ENCODE assay signal across 16 cellular contexts in genomic region chr10:89591796-89592271, GRCh38. TPM values are rescaled to one million over a fixed set of nuclear protein-coding genes. Genes with fewer than 3 reads are reported as not detected.
DNase-seq lines count a peak whose midpoint lies in the region; ATAC-seq and TF ChIP-seq lines count a peak whose summit lies in the region.
"Had no signal": no experiment of that assay in that cellular context is flagged by ENCODE, and none has a peak within 500 bp of the region (broad histone marks: within the 10 kb centered on the region; RNA-seq: fewer than 3 reads in every experiment).

No MANE protein-coding gene starts in this region.

- peak overlapping the region; percentile 91 for H3K27ac Mint-ChIP-seq in mesothelial cell of epicardium
- H3K27ac Mint-ChIP-seq: activated naive CD8-positive, alpha-beta T cell treated with anti-CD3 and anti-CD28 coated beads, Interleukin-2, amount 10 ng/mL, durations not matched to agents 7 days and 5 days; CD4-positive, CD25-positive, alpha-beta regulatory T cell; GM23338 had no signal

- no peaks in the 10 kb centered on the region for H3K9me3 ChIP-seq in body of pancreas
- H3K9me3 ChIP-seq in heart left ventricle: no peaks in the 10 kb centered on the region
- no peaks in the 10 kb centered on the region for H3K9me3 ChIP-seq in tibial artery
- no peaks in the 10 kb centered on the region for H3K9me3 ChIP-seq in vagina

- TF ChIP-seq CTCF in body of pancreas (IDR thresholded peaks at IDR 0.05) (no peak), heart left ventricle (IDR thresholded peaks at IDR 0.05) (no peak), mesothelial cell of epicardium (IDR thresholded peaks at IDR 0.05; ENCODE audit: unreplicated experiment) (no peak), tibial artery (IDR thresholded peaks at IDR 0.05) (no peak), vagina (IDR thresholded peaks at IDR 0.05) (no peak)

- peak in 3 of 4 donors; percentile 9 to 31 (median 19) for DNase-seq in body of pancreas
- peak in 4 of 5 donors; percentile 35 to 77 (median 54) for DNase-seq in heart left ventricle
- DNase-seq in mesothelial cell of epicardium (ENCODE audit: low spot score in 2 of 2, unreplicated experiment in 2 of 2): no peak
- DNase-seq in tibial artery: peak in 1 of 2 donors; percentile 64
- no peak for DNase-seq in Kasumi-1 (lab: John Stamatoyannopoulos, UW)
- DNase-seq in vagina (ENCODE audit: extremely low spot score in 2 of 2): no peak
- no peak for DNase-seq in KBM-7
- DNase-seq in NCI-H2107 treated with DMSO at 0.1 percent for 48 hours (lab: John Stamatoyannopoulos, UW; ENCODE audit: unreplicated experiment): no peak
- DNase-seq: activated CD8-positive, alpha-beta memory T cell treated with anti-CD3 and anti-CD28 coated beads, Interleukin-2, amount 50 U/mL, for 4 hours; activated naive CD8-positive, alpha-beta T cell treated with anti-CD3 and anti-CD28 coated beads, Interleukin-2, amount 10 ng/mL, durations not matched to agents 7 days and 5 days; CD4-positive, CD25-positive, alpha-beta regulatory T cell; effector CD8-positive, alpha-beta T cell; NCI-H2107 had no signal

- H3K36me3 ChIP-seq in body of pancreas (replicated peaks in 1 of 2; ENCODE audit: insufficient read depth in 1 of 2, low read depth in 2 of 2) (no peaks in the 10 kb centered on the region), heart left ventricle (peaks cover 0 to 19% (median 3%) of the 10 kb centered on the region in 9 donors), tibial artery (no peaks in the 10 kb centered on the region), vagina (no peaks in the 10 kb centered on the region)

- peaks cover 36% of the 10 kb centered on the region for H3K36me3 Mint-ChIP-seq in mesothelial cell of epicardium
- H3K36me3 Mint-ChIP-seq: CD4-positive, CD25-positive, alpha-beta regulatory T cell had no signal

- peaks cover 33% of the 10 kb centered on the region for H3K4me1 Mint-ChIP-seq in mesothelial cell of epicardium
- H3K4me1 Mint-ChIP-seq: CD4-positive, CD25-positive, alpha-beta regulatory T cell; GM23338 had no signal

- no peaks in the 10 kb centered on the region for H3K9me3 Mint-ChIP-seq in mesothelial cell of epicardium
- H3K9me3 Mint-ChIP-seq: GM23338 had no signal

- H3K27me3 ChIP-seq in body of pancreas: no peaks in the 10 kb centered on the region
- no peaks in the 10 kb centered on the region for H3K27me3 ChIP-seq in heart left ventricle
- H3K27me3 ChIP-seq in tibial artery: no peaks in the 10 kb centered on the region
- no peaks in the 10 kb centered on the region for H3K27me3 ChIP-seq in vagina

- no peak for TF ChIP-seq POLR2A in body of pancreas (IDR thresholded peaks at IDR 0.05)
- no peak for TF ChIP-seq POLR2A in heart left ventricle (IDR thresholded peaks at IDR 0.05)
- no peak for TF ChIP-seq POLR2A in vagina (IDR thresholded peaks at IDR 0.05)

- H3K4me1 ChIP-seq in body of pancreas (no peaks in the 10 kb centered on the region), heart left ventricle (peaks cover 0 to 61% (median 21%) of the 10 kb centered on the region in 12 donors), tibial artery (peaks cover 0 to 58% (median 13%) of the 10 kb centered on the region in 4 donors), vagina (no peaks in the 10 kb centered on the region)

- H3K27ac ChIP-seq in body of pancreas: no peak overlapping the region
- H3K27ac ChIP-seq in heart left ventricle: peak overlapping the region; percentile 50 to 93 (median 78)
- H3K27ac ChIP-seq in tibial artery: peak overlapping the region; percentile 59 to 69
- H3K27ac ChIP-seq in vagina: no peak overlapping the region
- H3K27ac ChIP-seq: VCaP had no signal

- intact Hi-C loops in body of pancreas (cut with DNase I) (no loop called here), heart left ventricle (cut with DNase I) (loop anchor here in 5 of 10 donors (2.0 to 10.0 kb wide), 5 partner anchors 50 to 113 kb away; partner anchors contain the start of genes PANK1 (in 4 of the 5) and KIF20B (in 1 of the 5)), tibial artery (cut with DNase I; ENCODE audit: low total_unique reads) (no loop called here), vagina (cut with DNase I) (no loop called here)

- no peak overlapping the region for H3K4me3 Mint-ChIP-seq in mesothelial cell of epicardium
- H3K4me3 Mint-ChIP-seq: activated naive CD8-positive, alpha-beta T cell treated with anti-CD3 and anti-CD28 coated beads, Interleukin-2, amount 10 ng/mL, durations not matched to agents 7 days and 5 days; CD4-positive, CD25-positive, alpha-beta regulatory T cell; GM23338 had no signal

- no peak overlapping the region for H3K4me3 ChIP-seq in body of pancreas
- no peak overlapping the region for H3K4me3 ChIP-seq in heart left ventricle
- no peak overlapping the region for H3K4me3 ChIP-seq in tibial artery
- no peak overlapping the region for H3K4me3 ChIP-seq in vagina
- H3K4me3 ChIP-seq: GM23338, smooth muscle cell had no signal

- no peaks in the 10 kb centered on the region for H3K27me3 Mint-ChIP-seq in mesothelial cell of epicardium (ENCODE audit: low read depth)
- H3K27me3 Mint-ChIP-seq: activated naive CD8-positive, alpha-beta T cell treated with anti-CD3 and anti-CD28 coated beads, Interleukin-2, amount 10 ng/mL, durations not matched to agents 7 days and 5 days; CD4-positive, CD25-positive, alpha-beta regulatory T cell had no signal

- ATAC-seq in body of pancreas (no peak), heart left ventricle (peak; percentile 89 to 91 (median 90))

- WGBS in body of pancreas, 2 donors: 74 to 75% methylated on average over 3 of the region's 3 CpGs
- WGBS in heart left ventricle, 4 donors: 36 to 56% (median 47%) methylated on average over 3 of the region's 3 CpGs

- in situ Hi-C loops in KBM-7 (cut with MboI; ENCODE audit: low pct_unique_long_range_greater_than_20kb, low sequenced_read_pairs): no loop called here

RNA-seq across cellular contexts. Expression of gene PANK1, which starts 53.2 kb away (rescaled TPM):
- 1 to 10 TPM; 2.6 to 3.0 TPM for total RNA-seq in body of pancreas
- total RNA-seq in heart left ventricle: 10 to 100 TPM in 8 of 9 donors, 1 to 10 TPM in 1; 9.6 to 24.7 (median 19.1) TPM
- polyA plus RNA-seq in heart left ventricle: 1 to 10 TPM; 3.6 to 8.4 TPM
- total RNA-seq in mesothelial cell of epicardium: 24.0 to 27.2 TPM (median 24.4 TPM) in 3 replicates
- 10.3 TPM for total RNA-seq in vagina

RNA-seq across cellular contexts. Expression of gene SLC16A12, which starts 56.4 kb away (rescaled TPM):
- total RNA-seq in body of pancreas (10 to 100 TPM; 19.5 to 26.7 TPM), heart left ventricle (1 to 10 TPM; 2.0 to 6.6 (median 2.9) TPM), mesothelial cell of epicardium (3.0 to 3.1 TPM (median 3.1 TPM) in 3 replicates), vagina (3.7 TPM)
- polyA plus RNA-seq in heart left ventricle: 1 to 10 TPM; 1.7 to 4.3 TPM
- total RNA-seq: activated naive CD8-positive, alpha-beta T cell treated with anti-CD3 and anti-CD28 coated beads, Interleukin-2, amount 10 ng/mL, durations not matched to agents 7 days and 5 days; CD4-positive, CD25-positive, alpha-beta regulatory T cell; smooth muscle cell had no signal
- polyA plus RNA-seq: CD4-positive, CD25-positive, alpha-beta regulatory T cell; smooth muscle cell had no signal

Comparison
In these comparisons a context has a peak if more than half of its experiments do, and no peak if none do; other contexts are left out.
1. DNase-seq: peak in body of pancreas (3 of 4) and heart left ventricle (4 of 5); none in mesothelial cell of epicardium (0 of 2), Kasumi-1 (0 of 2), vagina (0 of 2), KBM-7 (single experiment) and NCI-H2107 treated with DMSO at 0.1 percent for 48 hours (single experiment).
2. H3K27ac ChIP-seq: peak in heart left ventricle (12 of 12) and tibial artery (2 of 2); none in body of pancreas (0 of 4) and vagina (single experiment).